14 cellular contexts compared by ENCODE assay signal in the genomic region with DNA sequence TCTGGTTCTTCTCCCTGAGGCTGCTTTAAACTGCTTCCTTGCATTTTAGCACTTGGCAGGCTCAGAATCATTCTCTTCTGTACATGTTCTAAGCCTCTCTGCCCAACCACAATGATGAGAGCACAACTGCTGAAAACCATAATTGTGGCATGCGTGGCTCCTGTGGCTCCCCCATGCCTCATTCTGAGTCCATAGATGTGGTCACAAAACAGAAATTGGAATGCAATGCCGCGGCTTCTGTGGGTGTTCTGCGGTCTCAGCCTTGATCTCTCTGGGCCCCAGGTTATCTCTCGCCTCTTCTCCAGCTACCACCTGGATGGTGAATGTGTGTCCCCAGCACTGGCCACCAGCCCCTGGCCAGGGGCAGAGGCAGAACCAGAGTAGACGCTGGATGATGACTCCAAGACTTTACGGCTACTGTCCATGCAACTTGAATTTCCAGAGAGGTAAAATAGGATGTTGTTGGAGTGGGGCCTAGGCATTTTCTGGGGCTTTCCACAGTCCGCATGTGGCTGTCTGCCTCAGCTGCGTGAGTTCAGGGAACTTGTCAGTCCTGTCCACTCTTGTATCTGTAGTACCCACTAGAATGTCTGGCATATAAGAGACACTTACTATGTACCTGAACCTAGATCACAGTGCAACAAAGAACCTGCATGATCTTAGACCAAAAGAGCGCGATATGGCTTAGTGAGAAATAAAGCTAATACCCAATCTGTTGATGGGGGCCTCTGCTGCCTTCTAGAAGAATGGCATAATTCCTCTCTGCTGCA. TPM values are rescaled to one million over a fixed set of nuclear protein-coding genes. Genes with fewer than 3 reads are reported as not detected.
DNase-seq lines count a peak whose midpoint lies in the region; ATAC-seq and TF ChIP-seq lines count a peak whose summit lies in the region.
"Had no signal": no experiment of that assay in that cellular context is flagged by ENCODE, and none has a peak within 500 bp of the region (broad histone marks: within the 10 kb centered on the region; RNA-seq: fewer than 3 reads in every experiment).

No MANE protein-coding gene starts in this region.

- H3K4me3 Mint-ChIP-seq in activated CD8-positive, alpha-beta T cell treated with anti-CD3 and anti-CD28 coated beads, Interleukin-2, amount 10 ng/mL, durations not matched to agents 7 days and 5 days, result no peak overlapping the region
- H3K4me3 Mint-ChIP-seq: B cell had no signal

- H3K36me3 ChIP-seq in DND-41 (ENCODE audit: insufficient read depth, low read length) (no peaks in the 10 kb centered on the region), left lung (no peaks in the 10 kb centered on the region), mammary epithelial cell (ENCODE audit: insufficient read depth, low read length) (no peaks in the 10 kb centered on the region)
- H3K36me3 ChIP-seq: ovary, Peyer's patch had no signal

- H2AFZ ChIP-seq in DND-41 (ENCODE audit: low read depth, low read length) (no peak overlapping the region), mammary epithelial cell (ENCODE audit: low read depth, low read length) (no peak overlapping the region)

- H4K20me1 ChIP-seq in DND-41 (ENCODE audit: insufficient read depth, low read length) (no peaks in the 10 kb centered on the region), mammary epithelial cell (ENCODE audit: insufficient read depth, low read length) (no peaks in the 10 kb centered on the region)

- DNase-seq in DND-41, result peak; percentile 18
- peak; percentile 73 for DNase-seq in Jurkat, Clone E6-1 (ENCODE audit: low read depth, low spot score)
- DNase-seq in activated CD8-positive, alpha-beta T cell treated with anti-CD3 and anti-CD28 coated beads, Interleukin-2, amount 10 ng/mL, durations not matched to agents 7 days and 5 days, result peak; percentile 57
- DNase-seq in left lung, result no peak
- no peak for DNase-seq in GM10248 (ENCODE audit: extremely low spot score)
- DNase-seq in mammary epithelial cell, result no peak
- DNase-seq: activated effector memory CD4-positive, alpha-beta T cell treated with anti-CD3 and anti-CD28 coated beads, Interleukin-2, amount 50 U/mL, for 16 hours; NCI-H1417 treated with DMSO at 0.1 percent for 48 hours; NCI-H510A; ovary; Peyer's patch had no signal

- peaks cover 71% of the 10 kb centered on the region for H3K27me3 Mint-ChIP-seq in activated CD8-positive, alpha-beta T cell treated with anti-CD3 and anti-CD28 coated beads, Interleukin-2, amount 10 ng/mL, durations not matched to agents 7 days and 5 days (ENCODE audit: low read depth)

- H3K27ac ChIP-seq in DND-41 (ENCODE audit: low read length) (no peak overlapping the region), left lung (no peak overlapping the region), mammary epithelial cell (ENCODE audit: insufficient read depth, low read depth, low read length) (no peak overlapping the region)
- H3K27ac ChIP-seq: ovary, Peyer's patch had no signal

- H3K4me3 ChIP-seq in DND-41 (ENCODE audit: low read depth in 1 of 2, low read length in 2 of 2) (no peak overlapping the region), left lung (no peak overlapping the region), mammary epithelial cell (replicated peaks in 1 of 3; ENCODE audit: insufficient read depth in 1 of 3, low read depth in 2 of 3, low read length in 3 of 3) (no peak overlapping the region)
- H3K4me3 ChIP-seq in Jurkat, Clone E6-1 (ENCODE audit: low read length), result no peak overlapping the region
- H3K4me3 ChIP-seq: ovary, Peyer's patch had no signal

- POLR2A ChIA-PET in activated CD8-positive, alpha-beta T cell treated with anti-CD3 and anti-CD28 coated beads, Interleukin-2, amount 10 ng/mL, durations not matched to agents 7 days and 5 days (lab: Charles Lee), result no interaction called here
- POLR2A ChIA-PET in GM10248 (lab: Yijun Ruan, JAX), result no interaction called here

- peaks cover 10% of the 10 kb centered on the region for H3K27me3 ChIP-seq in DND-41 (ENCODE audit: insufficient read depth, low read length, poor library complexity)
- no peaks in the 10 kb centered on the region for H3K27me3 ChIP-seq in left lung
- peaks cover 2% of the 10 kb centered on the region for H3K27me3 ChIP-seq in mammary epithelial cell (ENCODE audit: insufficient read depth, low read length)
- H3K27me3 ChIP-seq: ovary, Peyer's patch had no signal

- H3K36me3 Mint-ChIP-seq in activated CD8-positive, alpha-beta T cell treated with anti-CD3 and anti-CD28 coated beads, Interleukin-2, amount 10 ng/mL, durations not matched to agents 7 days and 5 days (ENCODE audit: low read depth), result peaks cover 10% of the 10 kb centered on the region

- no peak overlapping the region for H3K27ac Mint-ChIP-seq in activated CD8-positive, alpha-beta T cell treated with anti-CD3 and anti-CD28 coated beads, Interleukin-2, amount 10 ng/mL, durations not matched to agents 7 days and 5 days
- H3K27ac Mint-ChIP-seq: B cell had no signal

- intact Hi-C loops in left lung (cut with DNase I), result no loop called here
- intact Hi-C loops in mammary epithelial cell (cut with micrococcal nuclease), result no loop called here

- CTCF ChIA-PET in activated CD8-positive, alpha-beta T cell treated with anti-CD3 and anti-CD28 coated beads, Interleukin-2, amount 10 ng/mL, durations not matched to agents 7 days and 5 days (lab: Charles Lee), result interaction anchor here (0.9 kb wide), 1 partner anchor 192 kb away, joined by 3 read pairs; no protein-coding TSS in a partner anchor
- CTCF ChIA-PET in GM10248 (lab: Yijun Ruan, JAX), result interaction anchor here (1.3 to 1.4 kb wide), 2 partner anchors 9 to 192 kb away, joined by 3 to 4 read pairs; no protein-coding TSS in a partner anchor
- CTCF ChIA-PET in mammary epithelial cell (lab: Charles Lee; ENCODE audit: low non-redundant PET), result no interaction called here

- ATAC-seq in DND-41 (ENCODE audit: insufficient read depth, low read depth), result peak; percentile 24; the same call in 1 of the 3 replicates
- ATAC-seq in activated CD8-positive, alpha-beta T cell treated with anti-CD3 and anti-CD28 coated beads, Interleukin-2, amount 10 ng/mL, durations not matched to agents 7 days and 5 days, result peak; percentile 67
- peak; percentile 43 for ATAC-seq in left lung
- ATAC-seq in GM21390 (IDR thresholded peaks at IDR 0.05; ENCODE audit: unreplicated experiment), result no peak
- no peak for ATAC-seq in GM21529 (IDR thresholded peaks at IDR 0.05; ENCODE audit: unreplicated experiment)

- H3K4me2 ChIP-seq in DND-41 (ENCODE audit: insufficient read depth, low read length) (no peak overlapping the region), mammary epithelial cell (ENCODE audit: insufficient read depth, low read depth, low read length) (no peak overlapping the region)

- dilution Hi-C loops in mammary epithelial cell (cut with HindIII; ENCODE audit: low sequenced_read_pairs), result no loop called here

- H3K79me2 ChIP-seq in DND-41 (ENCODE audit: insufficient read depth, low read length) (no peaks in the 10 kb centered on the region), mammary epithelial cell (ENCODE audit: insufficient read depth, low read length) (no peaks in the 10 kb centered on the region)

- H3K9me3 ChIP-seq in DND-41 (ENCODE audit: insufficient read depth, low read length, severe bottlenecking) (no peaks in the 10 kb centered on the region), left lung (no peaks in the 10 kb centered on the region), mammary epithelial cell (replicated peaks; ENCODE audit: insufficient read depth, low read length) (no peaks in the 10 kb centered on the region)
- H3K9me3 ChIP-seq: Peyer's patch had no signal

- H3K4me1 ChIP-seq in DND-41 (ENCODE audit: insufficient read depth, low read length) (no peaks in the 10 kb centered on the region), left lung (peaks cover 0 to 15% of the 10 kb centered on the region in 2 donors), mammary epithelial cell (ENCODE audit: insufficient read depth, low read length) (no peaks in the 10 kb centered on the region)

- H3K4me1 Mint-ChIP-seq in activated CD8-positive, alpha-beta T cell treated with anti-CD3 and anti-CD28 coated beads, Interleukin-2, amount 10 ng/mL, durations not matched to agents 7 days and 5 days (ENCODE audit: low read depth), result peaks cover 16% of the 10 kb centered on the region

- H3K9ac ChIP-seq in DND-41 (ENCODE audit: low read depth, low read length), result no peak overlapping the region
- no peak overlapping the region for H3K9ac ChIP-seq in mammary epithelial cell (ENCODE audit: insufficient read depth, low read length)

- BruUV-seq in mammary epithelial cell (replicated peaks; lab: Mats Ljungman, UMichigan), result no TSS peak

- peaks cover 12% of the 10 kb centered on the region for H3K9me3 Mint-ChIP-seq in activated CD8-positive, alpha-beta T cell treated with anti-CD3 and anti-CD28 coated beads, Interleukin-2, amount 10 ng/mL, durations not matched to agents 7 days and 5 days (ENCODE audit: insufficient read depth)

- in situ Hi-C loops in mammary epithelial cell (cut with MboI; ENCODE audit: low sequenced_read_pairs in 2 of 2), result no loop called here

- TF ChIP-seq CTCF in DND-41 (IDR thresholded peaks at IDR 0.05; ENCODE audit: borderline replicate concordance, extremely low read depth, low read length, poor library complexity, severe bottlenecking) (no peak), left lung (IDR thresholded peaks at IDR 0.05) (no peak), GM10248 (IDR thresholded peaks at IDR 0.05; ENCODE audit: control extremely low read depth, extremely low read depth, low read depth, missing control alignments) (no peak), mammary epithelial cell (conservative IDR thresholded peaks at IDR 0.05 in 1 of 2, IDR thresholded peaks at IDR 0.05 in 1 of 2; ENCODE audit: extremely low read depth in 1 of 2, insufficient read depth in 1 of 2, low read depth in 1 of 2, low read length in 2 of 2) (no peak)

- WGBS in mammary epithelial cell (ENCODE audit: low coverage, missing lambda C conversion rate), result 81% methylated on average over 10 of the region's 11 CpGs

RNA-seq across cellular contexts. Expression of a gene that starts 52.4 kb away (rescaled TPM):
- polyA plus RNA-seq in Jurkat, Clone E6-1 (2012; ENCODE audit: insufficient read depth, insufficient read length), result 0.50 TPM
- under 1 TPM; 0.29 to 0.45 TPM for total RNA-seq in activated CD8-positive, alpha-beta T cell treated with anti-CD3 and anti-CD28 coated beads, Interleukin-2, amount 10 ng/mL, durations not matched to agents 7 days and 5 days
- total RNA-seq in left lung (10 to 100 TPM; 11.7 to 15.4 TPM), mammary epithelial cell (under 1 TPM in 1 of 2 donors, not detected in 1; 0.21 TPM)
- 0.03 TPM for polyA plus RNA-seq in mammary epithelial cell
- polyA minus RNA-seq in mammary epithelial cell, result not detected
- total RNA-seq: B cell had no signal

Comparison
In these comparisons a context has a peak if more than half of its experiments do, and no peak if none do; other contexts are left out.
1. ATAC-seq: peak in DND-41 (single experiment), activated CD8-positive, alpha-beta T cell treated with anti-CD3 and anti-CD28 coated beads, Interleukin-2, amount 10 ng/mL, durations not matched to agents 7 days and 5 days (single experiment) and left lung (single experiment); none in GM21390 (single experiment) and GM21529 (single experiment).
2. DNase-seq: peak in DND-41 (single experiment), Jurkat, Clone E6-1 (single experiment) and activated CD8-positive, alpha-beta T cell treated with anti-CD3 and anti-CD28 coated beads, Interleukin-2, amount 10 ng/mL, durations not matched to agents 7 days and 5 days (single experiment); none in left lung (0 of 2), GM10248 (single experiment) and mammary epithelial cell (single experiment).
3. RNA of a gene that starts 52.4 kb away (total RNA-seq): 11.7 to 15.4 TPM in left lung; 0.29 to 0.45 TPM in activated CD8-positive, alpha-beta T cell treated with anti-CD3 and anti-CD28 coated beads, Interleukin-2, amount 10 ng/mL, durations not matched to agents 7 days and 5 days and 0.21 TPM in mammary epithelial cell; every median in the first group is over 4 times any median in the second.